ENCODE assay signal across 30 cellular contexts in genomic region chr21:45192332-45192731, GRCh38.
DNase-seq lines count a peak whose midpoint lies in the region; ATAC-seq and TF ChIP-seq lines count a peak whose summit lies in the region.
"Had no signal": no experiment of that assay in that cellular context is flagged by ENCODE, and none has a peak within 500 bp of the region (broad histone marks: within the 10 kb centered on the region; RNA-seq: fewer than 3 reads in every experiment).

No MANE protein-coding gene starts in this region.

- H3K27me3 Mint-ChIP-seq in WTC11 (ENCODE audit: low read depth), result no peaks in the 10 kb centered on the region
- H3K27me3 Mint-ChIP-seq: activated CD4-positive, alpha-beta T cell treated with anti-CD3 and anti-CD28 coated beads, Interleukin-2, amount 10 ng/mL, durations not matched to agents 24 days and 14 days; activated naive CD8-positive, alpha-beta T cell treated with anti-CD3 and anti-CD28 coated beads, Interleukin-2, amount 10 ng/mL, durations not matched to agents 7 days and 5 days had no signal

- no peak overlapping the region for H3K56ac ChIP-seq in mesendoderm (ENCODE audit: low read length)

- POLR2A ChIA-PET in HCT116 (lab: Charles Lee), result no interaction called here
- POLR2A ChIA-PET in WTC11 (lab: Charles Lee), result no interaction called here

- no peak overlapping the region for H2BK15ac ChIP-seq in mesendoderm (replicated peaks; ENCODE audit: low read depth)

- H2AK5ac ChIP-seq in mesendoderm (ENCODE audit: low read length), result no peak overlapping the region

- no CpG with 5 or more reads among the region's 3 CpGs for WGBS in mesendoderm (ENCODE audit: extremely low coverage, insufficient coverage, low lambda C conversion rate)

- H3K79me2 ChIP-seq in HCT116 (ENCODE audit: insufficient read depth, low read length) (no peaks in the 10 kb centered on the region), mesendoderm (ENCODE audit: control insufficient read depth, insufficient read depth, low read length) (no peaks in the 10 kb centered on the region)

- H3K4me3 Mint-ChIP-seq in WTC11, result no peak overlapping the region
- H3K4me3 Mint-ChIP-seq: activated CD4-positive, alpha-beta T cell treated with anti-CD3 and anti-CD28 coated beads, Interleukin-2, amount 10 ng/mL, durations not matched to agents 24 days and 14 days; activated naive CD8-positive, alpha-beta T cell treated with anti-CD3 and anti-CD28 coated beads, Interleukin-2, amount 10 ng/mL, durations not matched to agents 7 days and 5 days; natural killer cell had no signal

- no peak overlapping the region for H3K18ac ChIP-seq in mesendoderm (ENCODE audit: low read length)

- H3K36me3 ChIP-seq in GM06990 (ENCODE audit: control insufficient read depth, insufficient read depth, low read length) (no peaks in the 10 kb centered on the region), HCT116 (ENCODE audit: control insufficient read depth in 1 of 2, insufficient read depth in 2 of 2, low read length in 2 of 2) (no peaks in the 10 kb centered on the region), mesendoderm (ENCODE audit: control insufficient read depth, insufficient read depth, low read length) (no peaks in the 10 kb centered on the region)
- H3K36me3 ChIP-seq: Peyer's patch had no signal

- no peak overlapping the region for H3K27ac Mint-ChIP-seq in WTC11
- H3K27ac Mint-ChIP-seq: activated CD4-positive, alpha-beta T cell treated with anti-CD3 and anti-CD28 coated beads, Interleukin-2, amount 10 ng/mL, durations not matched to agents 24 days and 14 days; activated naive CD8-positive, alpha-beta T cell treated with anti-CD3 and anti-CD28 coated beads, Interleukin-2, amount 10 ng/mL, durations not matched to agents 7 days and 5 days; natural killer cell had no signal

- H4K8ac ChIP-seq in mesendoderm (ENCODE audit: low read depth, low read length), result no peak overlapping the region

- no peaks in the 10 kb centered on the region for H4K20me1 ChIP-seq in HCT116 (ENCODE audit: insufficient read depth)
- H4K20me1 ChIP-seq: BLaER1 had no signal

- H3K27ac ChIP-seq in HCT116 (ENCODE audit: low read depth, low read length), result no peak overlapping the region
- no peak overlapping the region for H3K27ac ChIP-seq in mesendoderm (ENCODE audit: low read depth, low read length)
- H3K27ac ChIP-seq in dorsolateral prefrontal cortex, result no peak overlapping the region
- H3K27ac ChIP-seq: BLaER1, GM23248, heart left ventricle, lower lobe of right lung, Peyer's patch, transverse colon, VCaP had no signal

- no peak overlapping the region for H4K5ac ChIP-seq in mesendoderm (ENCODE audit: low read length)

- H3K27me3 ChIP-seq in GM06990 (replicated peaks; ENCODE audit: control insufficient read depth, insufficient read depth, low read length) (no peaks in the 10 kb centered on the region), HCT116 (ENCODE audit: insufficient read depth, low read length) (no peaks in the 10 kb centered on the region), mesendoderm (ENCODE audit: insufficient read depth, low read length, poor library complexity) (no peaks in the 10 kb centered on the region), dorsolateral prefrontal cortex (no peaks in the 10 kb centered on the region)
- H3K27me3 ChIP-seq: BLaER1, heart left ventricle, Peyer's patch, transverse colon had no signal

- RAD21 ChIA-PET in HCT116 (lab: Charles Lee; ENCODE audit: low non-redundant PET in 1 of 2, low total read pairs in 2 of 2, uncharacterized antibody in 2 of 2, unreplicated experiment in 2 of 2), result no interaction called here

- H3K4me1 ChIP-seq in HCT116 (ENCODE audit: control insufficient read depth in 1 of 2, insufficient read depth in 2 of 2, low read length in 2 of 2), result no peaks in the 10 kb centered on the region; a peak in 1 of 4 replicates
- H3K4me1 ChIP-seq in mesendoderm (ENCODE audit: control insufficient read depth, low read depth, low read length), result no peaks in the 10 kb centered on the region
- H3K4me1 ChIP-seq: BLaER1, heart left ventricle, lower lobe of right lung, Peyer's patch, transverse colon had no signal

- H3K9me3 ChIP-seq in HCT116 (ENCODE audit: control insufficient read depth in 1 of 2, insufficient read depth in 1 of 2, low read depth in 1 of 2, low read length in 2 of 2), result peaks cover 3 to 15% of the 10 kb centered on the region in 2 experiments; a peak in 3 of 4 replicates

- H2AFZ ChIP-seq in HCT116 (ENCODE audit: low read depth, low read length, poor library complexity, severe bottlenecking), result no peak overlapping the region
- H2AFZ ChIP-seq: GM23248 had no signal

- no peaks in the 10 kb centered on the region for H3K79me1 ChIP-seq in mesendoderm (ENCODE audit: low read length)

- DNase-seq in GM06990 (ENCODE audit: extremely low read depth, insufficient read length) (no peak), HCT116 (ENCODE audit: low read depth, low spot score) (no peak), WTC11 (ENCODE audit: low spot score) (no peak), mesendoderm (peak; percentile 41), dorsolateral prefrontal cortex (no peak), activated gamma-delta T cell treated with Interleukin-2 at 50 U/mL for 16 hours (no peak)
- DNase-seq in activated CD4-positive, alpha-beta T cell treated with anti-CD3 and anti-CD28 coated beads for 1 hour, result no peak
- DNase-seq: activated CD4-positive, alpha-beta T cell treated with anti-CD3 and anti-CD28 coated beads, Interleukin-2, amount 10 ng/mL, durations not matched to agents 24 days and 14 days; activated gamma-delta T cell; activated naive CD8-positive, alpha-beta T cell treated with anti-CD3 and anti-CD28 coated beads, Interleukin-2, amount 10 ng/mL, durations not matched to agents 7 days and 5 days; activated T-cell treated with anti-CD3 and anti-CD28 coated beads, Interleukin-2, amount 50 U/mL, for 1 hour; DMS153; foreskin melanocyte; GM23248; heart left ventricle; lower lobe of right lung; natural killer cell; NCI-H1417; NCI-H2029 treated with DMSO at 0.1 percent for 48 hours; NCI-H524 treated with DMSO at 0.1 percent for 48 hours; Peyer's patch; SHP77; stimulated activated CD4-positive, alpha-beta T cell treated with anti-CD3 and anti-CD28 coated beads, Interleukin-15, amount 100 ng/mL, for 24 hours; stimulated activated CD4-positive, alpha-beta T cell treated with anti-CD3 and anti-CD28 coated beads, Interleukin-4, amount 100 ng/mL, for 4 hours; T1000; transverse colon had no signal

- no peak for TF ChIP-seq RAD21 in HCT116 (IDR thresholded peaks at IDR 0.05; ENCODE audit: low read depth)

- intact Hi-C loops in HCT116 (cut with micrococcal nuclease) (no loop called here), dorsolateral prefrontal cortex (cut with DNase I) (no loop called here)

- H3K36me3 Mint-ChIP-seq in WTC11, result peaks cover 29% of the 10 kb centered on the region

- no peak overlapping the region for H3K23ac ChIP-seq in mesendoderm (ENCODE audit: low read length)

- peaks cover 30% of the 10 kb centered on the region for H3K9me3 Mint-ChIP-seq in WTC11

- CTCF ChIA-PET in HCT116 (lab: Charles Lee), result no interaction called here
- CTCF ChIA-PET in WTC11 (lab: Charles Lee), result interaction anchor here (0.6 to 1.4 kb wide), 9 partner anchors 10 to 208 kb away, joined by 3 to 11 read pairs (median 3); no protein-coding TSS in a partner anchor

- no peak overlapping the region for H3K4ac ChIP-seq in mesendoderm (ENCODE audit: low read depth, low read length)

- TF ChIP-seq CTCF in GM06990 (IDR thresholded peaks at IDR 0.05; ENCODE audit: insufficient read depth, low read length, poor library complexity, severe bottlenecking) (peak; percentile 7), HCT116 (IDR thresholded peaks at IDR 0.05 in 2 of 3, conservative IDR thresholded peaks at IDR 0.05 in 1 of 3; ENCODE audit: borderline replicate concordance in 1 of 3, insufficient read depth in 1 of 3, low read depth in 2 of 3, low read length in 2 of 3) (peak in 2 of 3 experiments; percentile 19 to 20; a peak in 2 of 6 replicates), WTC11 (IDR thresholded peaks at IDR 0.05) (no peak), dorsolateral prefrontal cortex (IDR thresholded peaks at IDR 0.05 in 54 of 56, conservative IDR thresholded peaks at IDR 0.05 in 2 of 56; ENCODE audit: low read depth in 1 of 56, partially characterized antibody in 56 of 56) (no peak)

- H3K4me2 ChIP-seq in HCT116 (ENCODE audit: low read length) (no peak overlapping the region), mesendoderm (ENCODE audit: low read length) (no peak overlapping the region)
- H3K4me2 ChIP-seq: BLaER1 had no signal

- no peaks in the 10 kb centered on the region for H3K9me2 ChIP-seq in HCT116 (ENCODE audit: insufficient read depth)

- ATAC-seq in HCT116 (no peak), WTC11 (peak; percentile 78), HG02884 (IDR thresholded peaks at IDR 0.05; ENCODE audit: unreplicated experiment) (no peak)
- ATAC-seq: heart left ventricle, K562, lower lobe of right lung, natural killer cell had no signal

- H2BK120ac ChIP-seq in mesendoderm (ENCODE audit: low read depth, low read length), result no peak overlapping the region

- H3K4me1 Mint-ChIP-seq in WTC11, result no peaks in the 10 kb centered on the region
- H3K4me1 Mint-ChIP-seq: activated CD4-positive, alpha-beta T cell treated with anti-CD3 and anti-CD28 coated beads, Interleukin-2, amount 10 ng/mL, durations not matched to agents 24 days and 14 days; activated naive CD8-positive, alpha-beta T cell treated with anti-CD3 and anti-CD28 coated beads, Interleukin-2, amount 10 ng/mL, durations not matched to agents 7 days and 5 days; natural killer cell had no signal

- no peak for TF ChIP-seq POLR2A in HCT116 (IDR thresholded peaks at IDR 0.05; ENCODE audit: borderline replicate concordance, extremely low read depth, insufficient read depth, insufficient read length)

- no TSS peak for BruUV-seq in HCT116 (replicated peaks; lab: Mats Ljungman, UMichigan)

- H3K9ac ChIP-seq in HCT116 (ENCODE audit: low read length), result no peak overlapping the region
- H3K9ac ChIP-seq in mesendoderm (ENCODE audit: low read length), result no peak overlapping the region
- H3K9ac ChIP-seq: BLaER1, GM23248 had no signal

- no peak overlapping the region for H3K4me3 ChIP-seq in GM06990 (replicated peaks; ENCODE audit: low read depth, low read length)
- H3K4me3 ChIP-seq in HCT116 (replicated peaks in 1 of 2; ENCODE audit: low read depth in 1 of 2, low read length in 2 of 2), result no peak overlapping the region
- H3K4me3 ChIP-seq in mesendoderm (ENCODE audit: low read length), result no peak overlapping the region
- no peak overlapping the region for H3K4me3 ChIP-seq in dorsolateral prefrontal cortex
- H3K4me3 ChIP-seq: BLaER1, GM23248, heart left ventricle, K562, lower lobe of right lung, Peyer's patch, transverse colon had no signal

- H2BK5ac ChIP-seq in mesendoderm (ENCODE audit: low read length), result no peak overlapping the region

TF ChIP-seq in HCT116, 20 proteins besides CTCF, POLR2A, EP300 and RAD21 (continues in another document):
- TF ChIP-seq POLR2AphosphoS5 (IDR thresholded peaks at IDR 0.05; ENCODE audit: low read depth, low read length) (no peak), ZFX (IDR thresholded peaks at IDR 0.05) (no peak), EZH2phosphoT487 (IDR thresholded peaks at IDR 0.05; ENCODE audit: borderline replicate concordance) (no peak)

TF ChIP-seq in WTC11, 78 proteins besides CTCF, POLR2A, EP300 and RAD21 (continues in another document):
- no peak for TF ChIP-seq NFYB (CRISPR knock-in tag; conservative IDR thresholded peaks at IDR 0.05; ENCODE audit: low read depth)

Comparison
In these comparisons a context has a peak if more than half of its experiments do, and no peak if none do; other contexts are left out.
1. CTCF ChIP-seq: peak in GM06990 (single experiment) and HCT116 (2 of 3); none in WTC11 (single experiment) and dorsolateral prefrontal cortex (0 of 56).